ENCODE assay signal across 1 cellular context in genomic region chrX:3939967-3940610, GRCh38.
TF ChIP-seq lines count a peak whose summit lies in the region.

No MANE protein-coding gene starts in this region.

TF ChIP-seq in K562, 482 proteins besides CTCF, POLR2A, EP300 and RAD21 (continued from another document):
- TF ChIP-seq RREB1 (CRISPR knock-in tag; IDR thresholded peaks at IDR 0.05) (no peak), XRCC4 (IDR thresholded peaks at IDR 0.05; ENCODE audit: extremely low read depth, insufficient read depth, insufficient read length) (no peak), RCOR1 (IDR thresholded peaks at IDR 0.05; ENCODE audit: borderline replicate concordance in 1 of 2, low read depth in 2 of 2, low read length in 2 of 2) (no peak), CHCHD3 (CRISPR knock-in tag; IDR thresholded peaks at IDR 0.05) (no peak), CEBPG (CRISPR knock-in tag; IDR thresholded peaks at IDR 0.05) (no peak), CEBPG (tag; conservative IDR thresholded peaks at IDR 0.05 in 1 of 2, IDR thresholded peaks at IDR 0.05 in 1 of 2) (peak in 1 of 2 experiments; percentile 85; a peak in 2 of 4 replicates), FUS (optimal IDR thresholded peaks at IDR 0.05; ENCODE audit: low read depth, low read length) (no peak), ATF3 (IDR thresholded peaks at IDR 0.05) (peak; percentile 41), ATF3 (CRISPR knock-in tag; conservative IDR thresholded peaks at IDR 0.05) (no peak), SNIP1 (IDR thresholded peaks at IDR 0.05; ENCODE audit: low read depth) (no peak), JUND (IDR thresholded peaks at IDR 0.05; ENCODE audit: borderline replicate concordance, low read depth, low read length) (no peak), JUND (tag; IDR thresholded peaks at IDR 0.05; ENCODE audit: borderline replicate concordance, low read depth, low read length) (no peak), PRDM10 (IDR thresholded peaks at IDR 0.05; ENCODE audit: partially characterized antibody) (no peak), ZHX1 (conservative IDR thresholded peaks at IDR 0.05; ENCODE audit: low read length) (no peak), GATAD2B (IDR thresholded peaks at IDR 0.05; ENCODE audit: borderline replicate concordance) (no peak), ESRRB (CRISPR knock-in tag; IDR thresholded peaks at IDR 0.05; ENCODE audit: borderline replicate concordance) (no peak), FOXK2 (conservative IDR thresholded peaks at IDR 0.05 in 1 of 2, IDR thresholded peaks at IDR 0.05 in 1 of 2; ENCODE audit: low read depth in 2 of 2) (no peak), RBM14 (IDR thresholded peaks at IDR 0.05; ENCODE audit: borderline replicate concordance, insufficient read depth, low read depth, low read length) (no peak), NONO (IDR thresholded peaks at IDR 0.05; ENCODE audit: low read depth in 2 of 2, low read length in 1 of 2) (no peak), RBBP5 (IDR thresholded peaks at IDR 0.05; ENCODE audit: borderline replicate concordance, insufficient read depth, low read length, poor library complexity, severe bottlenecking) (no peak)
